In genomic region chr3:194266658-194267005, GRCh38 we compare ENCODE assay signal across 2 cellular contexts.
TF ChIP-seq lines count a peak whose summit lies in the region.

No MANE protein-coding gene starts in this region.

TF ChIP-seq in HepG2, 621 proteins besides CTCF, POLR2A, EP300 and RAD21:
- TF ChIP-seq KLF6 (CRISPR knock-in tag; IDR thresholded peaks at IDR 0.05) (no peak), MYC (CRISPR knock-in tag; IDR thresholded peaks at IDR 0.05; ENCODE audit: borderline replicate concordance) (no peak), RFXANK (CRISPR knock-in tag; IDR thresholded peaks at IDR 0.05) (no peak), NFE2L2 (IDR thresholded peaks at IDR 0.05; ENCODE audit: low read length) (no peak), MNT (IDR thresholded peaks at IDR 0.05) (no peak), ZNF709 (CRISPR knock-in tag; IDR thresholded peaks at IDR 0.05) (no peak), ZNF296 (CRISPR knock-in tag; conservative IDR thresholded peaks at IDR 0.05) (no peak)
- TF ChIP-seq, protein P1, sequence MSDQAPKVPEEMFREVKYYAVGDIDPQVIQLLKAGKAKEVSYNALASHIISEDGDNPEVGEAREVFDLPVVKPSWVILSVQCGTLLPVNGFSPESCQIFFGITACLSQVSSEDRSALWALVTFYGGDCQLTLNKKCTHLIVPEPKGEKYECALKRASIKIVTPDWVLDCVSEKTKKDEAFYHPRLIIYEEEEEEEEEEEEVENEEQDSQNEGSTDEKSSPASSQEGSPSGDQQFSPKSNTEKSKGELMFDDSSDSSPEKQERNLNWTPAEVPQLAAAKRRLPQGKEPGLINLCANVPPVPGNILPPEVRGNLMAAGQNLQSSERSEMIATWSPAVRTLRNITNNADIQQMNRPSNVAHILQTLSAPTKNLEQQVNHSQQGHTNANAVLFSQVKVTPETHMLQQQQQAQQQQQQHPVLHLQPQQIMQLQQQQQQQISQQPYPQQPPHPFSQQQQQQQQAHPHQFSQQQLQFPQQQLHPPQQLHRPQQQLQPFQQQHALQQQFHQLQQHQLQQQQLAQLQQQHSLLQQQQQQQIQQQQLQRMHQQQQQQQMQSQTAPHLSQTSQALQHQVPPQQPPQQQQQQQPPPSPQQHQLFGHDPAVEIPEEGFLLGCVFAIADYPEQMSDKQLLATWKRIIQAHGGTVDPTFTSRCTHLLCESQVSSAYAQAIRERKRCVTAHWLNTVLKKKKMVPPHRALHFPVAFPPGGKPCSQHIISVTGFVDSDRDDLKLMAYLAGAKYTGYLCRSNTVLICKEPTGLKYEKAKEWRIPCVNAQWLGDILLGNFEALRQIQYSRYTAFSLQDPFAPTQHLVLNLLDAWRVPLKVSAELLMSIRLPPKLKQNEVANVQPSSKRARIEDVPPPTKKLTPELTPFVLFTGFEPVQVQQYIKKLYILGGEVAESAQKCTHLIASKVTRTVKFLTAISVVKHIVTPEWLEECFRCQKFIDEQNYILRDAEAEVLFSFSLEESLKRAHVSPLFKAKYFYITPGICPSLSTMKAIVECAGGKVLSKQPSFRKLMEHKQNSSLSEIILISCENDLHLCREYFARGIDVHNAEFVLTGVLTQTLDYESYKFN (CRISPR knock-in tag; conservative IDR thresholded peaks at IDR 0.05), result no peak

TF ChIP-seq in endothelial cell of umbilical vein, 7 proteins besides CTCF, POLR2A, EP300 and RAD21:
- TF ChIP-seq, protein P2, sequence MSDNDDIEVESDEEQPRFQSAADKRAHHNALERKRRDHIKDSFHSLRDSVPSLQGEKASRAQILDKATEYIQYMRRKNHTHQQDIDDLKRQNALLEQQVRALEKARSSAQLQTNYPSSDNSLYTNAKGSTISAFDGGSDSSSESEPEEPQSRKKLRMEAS (IDR thresholded peaks at IDR 0.05; ENCODE audit: insufficient read depth, insufficient read length), result no peak
- TF ChIP-seq POLR2AphosphoS5 (IDR thresholded peaks at IDR 0.05; ENCODE audit: insufficient read depth, low read depth, low read length), result no peak
- no peak for TF ChIP-seq MYC (IDR thresholded peaks at IDR 0.05; ENCODE audit: low read depth, low read length)
- no peak for TF ChIP-seq FOS (IDR thresholded peaks at IDR 0.05; ENCODE audit: borderline replicate concordance, insufficient read depth, low read length)
- no peak for TF ChIP-seq JUN (IDR thresholded peaks at IDR 0.05; ENCODE audit: borderline replicate concordance, insufficient read depth, insufficient read length, low read depth)
- no peak for TF ChIP-seq EZH2 (IDR thresholded peaks at IDR 0.05; ENCODE audit: borderline replicate concordance, low read depth, low read length, severe bottlenecking)
- TF ChIP-seq GATA2 (IDR thresholded peaks at IDR 0.05; ENCODE audit: insufficient read depth, insufficient read length, low read depth, low read length), result no peak
